Comparison of ENCODE assay signal across 18 cellular contexts in genomic region chr17:66837883-66838665, GRCh38. TPM values are rescaled to one million over a fixed set of nuclear protein-coding genes. Genes with fewer than 3 reads are reported as not detected.
"Had no signal": no experiment of that assay in that cellular context is flagged by ENCODE, and none has a peak within 500 bp of the region (broad histone marks: within the 10 kb centered on the region; RNA-seq: fewer than 3 reads in every experiment).

No MANE protein-coding gene starts in this region.

- H3K27me3 ChIP-seq: uterus had no signal

- H3K27ac ChIP-seq: esophagus squamous epithelium, gastroesophageal sphincter, tibial artery, upper lobe of left lung, uterus had no signal

- ATAC-seq: effector memory CD8-positive, alpha-beta T cell; gastroesophageal sphincter; left cardiac atrium; left ventricle myocardium superior; mucosa of descending colon; natural killer cell; right cardiac atrium; stimulated activated effector memory CD8-positive, alpha-beta T cell treated with anti-CD3 and anti-CD28 coated beads, Interleukin-12 subunit alpha, Interleukin-12 subunit beta, amount 100 ng/mL, for 72 hours; stimulated activated naive CD8-positive, alpha-beta T cell treated with anti-CD3 and anti-CD28 coated beads, Interleukin-15, Interleukin-2, amounts not matched to agents 100 U/mL and 50 U/mL, for 24 hours had no signal

- H3K4me1 ChIP-seq: uterus had no signal

- DNase-seq: effector memory CD8-positive, alpha-beta T cell; esophagus squamous epithelium; foreskin fibroblast; kidney; left cardiac atrium; left ventricle myocardium superior; mucosa of descending colon; natural killer cell; right cardiac atrium; stimulated activated CD4-positive, alpha-beta T cell treated with anti-CD3 and anti-CD28 coated beads, Interleukin-4, amount 100 ng/mL, for 1 hour; stimulated activated CD8-positive, alpha-beta memory T cell treated with anti-CD3 and anti-CD28 coated beads, Interleukin-4, amount 100 ng/mL, for 48 hours; stimulated activated naive CD8-positive, alpha-beta T cell treated with anti-CD3 and anti-CD28 coated beads, Interleukin-15, Interleukin-2, amounts not matched to agents 100 U/mL and 50 U/mL, for 24 hours; upper lobe of left lung; uterus had no signal

- H3K4me3 ChIP-seq: esophagus squamous epithelium, gastroesophageal sphincter, lung, mucosa of descending colon, tibial artery, upper lobe of left lung, uterus had no signal

- H3K36me3 ChIP-seq: esophagus squamous epithelium, gastroesophageal sphincter, tibial artery, upper lobe of left lung, uterus had no signal

RNA-seq across cellular contexts. Expression of gene CACNG5, which starts 3.2 kb away (rescaled TPM):
- polyA plus RNA-seq: lung, right cardiac atrium had no signal
